Comparison of ENCODE assay signal across 8 cellular contexts in the genomic region with DNA sequence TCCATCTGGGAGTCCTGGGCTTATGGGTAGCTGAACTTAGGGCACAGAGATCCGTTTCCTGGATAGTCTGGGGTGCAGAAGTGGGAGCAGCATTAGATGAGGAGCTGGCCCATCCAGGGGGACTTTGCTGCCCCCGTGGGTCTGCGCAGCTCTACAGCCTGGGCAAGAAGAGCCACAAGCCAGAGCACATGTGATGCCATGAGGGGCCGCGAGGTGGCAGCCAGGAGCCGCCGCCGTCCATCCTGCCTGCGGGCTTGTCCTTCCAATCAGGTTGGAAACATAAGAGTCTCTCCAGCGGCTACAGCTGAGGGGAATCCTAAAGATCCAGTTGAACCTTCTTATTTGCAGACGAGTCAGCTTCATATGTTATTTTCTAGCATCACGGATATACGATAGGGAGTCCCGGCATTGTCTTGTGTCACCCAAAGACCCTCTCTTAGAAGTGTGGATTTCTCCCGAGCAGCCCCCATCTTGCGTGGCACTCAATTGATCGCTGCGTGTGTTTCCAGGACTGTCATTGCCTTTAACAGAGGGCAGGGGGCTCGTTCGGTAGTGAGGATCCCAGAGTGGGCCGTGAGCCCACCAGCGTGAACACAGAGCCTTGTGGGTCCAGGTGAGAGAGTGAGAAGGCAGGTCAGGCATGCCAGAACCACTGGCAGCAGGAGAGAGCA. TPM values are rescaled to one million over a fixed set of nuclear protein-coding genes. Genes with fewer than 3 reads are reported as not detected.
DNase-seq lines count a peak whose midpoint lies in the region; ATAC-seq and TF ChIP-seq lines count a peak whose summit lies in the region.

No MANE protein-coding gene starts in this region.

- no peak overlapping the region for H3K9ac ChIP-seq in OCI-LY1 (ENCODE audit: low read length)

- POLR2A ChIA-PET in CD4-positive, alpha-beta T cell (lab: Charles Lee), result no interaction called here

- H3K36me3 ChIP-seq in OCI-LY1 (ENCODE audit: insufficient read depth, low read length) (no peaks in the 10 kb centered on the region), esophagus squamous epithelium (peaks cover 0 to 9% (median 0%) of the 10 kb centered on the region in 3 donors), stomach (peaks cover 0 to 11% (median 0%) of the 10 kb centered on the region in 4 donors)

- no peaks in the 10 kb centered on the region for H3K9me3 ChIP-seq in CD4-positive, alpha-beta T cell (ENCODE audit: control insufficient read depth, low read length)
- H3K9me3 ChIP-seq in OCI-LY1 (ENCODE audit: low read length) (no peaks in the 10 kb centered on the region), esophagus squamous epithelium (no peaks in the 10 kb centered on the region), stomach (no peaks in the 10 kb centered on the region)

- H3F3A ChIP-seq in OCI-LY1 (ENCODE audit: insufficient read depth, low read length), result no peaks in the 10 kb centered on the region

- intact Hi-C loops in CD4-positive, alpha-beta T cell (cut with DNase I, micrococcal nuclease), result loop anchor here (1.0 to 2.0 kb wide), 3 partner anchors 37 to 347 kb away; no protein-coding TSS in a partner anchor
- intact Hi-C loops in esophagus squamous epithelium (cut with DNase I), result no loop called here
- intact Hi-C loops in stomach (cut with DNase I; ENCODE audit: low total_unique reads), result no loop called here

- no peak overlapping the region for H3K4me2 ChIP-seq in OCI-LY1 (ENCODE audit: low read length)

- H3K27ac Mint-ChIP-seq in CD4-positive, alpha-beta T cell, result no peak overlapping the region
- H3K27ac Mint-ChIP-seq in natural killer cell treated with Interleukin-12 subunit alpha and Interleukin-12 subunit beta and Interleukin-15 and Interleukin-18, amount 100 ng/mL, for 72 hours, result no peak overlapping the region

- peak; percentile 80 for TF ChIP-seq CTCF in CD4-positive, alpha-beta T cell (IDR thresholded peaks at IDR 0.05)
- peak; percentile 86 for TF ChIP-seq CTCF in OCI-LY1 (IDR thresholded peaks at IDR 0.05; ENCODE audit: low read length)
- peak; percentile 68 to 92 (median 88) for TF ChIP-seq CTCF in esophagus squamous epithelium (IDR thresholded peaks at IDR 0.05)
- peak in 5 of 7 experiments; percentile 74 to 94 (median 92) for TF ChIP-seq CTCF in stomach (IDR thresholded peaks at IDR 0.05)

- H3K4me1 ChIP-seq in OCI-LY1 (ENCODE audit: insufficient read depth, low read length, severe bottlenecking) (no peaks in the 10 kb centered on the region), esophagus squamous epithelium (peaks cover 0 to 39% (median 3%) of the 10 kb centered on the region in 3 donors), stomach (peaks cover 0 to 23% (median 19%) of the 10 kb centered on the region in 4 donors)

- H4K20me1 ChIP-seq in OCI-LY1 (ENCODE audit: insufficient read depth, low read length), result no peaks in the 10 kb centered on the region

- H3K27me3 ChIP-seq in CD4-positive, alpha-beta T cell (ENCODE audit: control insufficient read depth, insufficient read depth, low read length), result no peaks in the 10 kb centered on the region
- H3K27me3 ChIP-seq in OCI-LY1 (ENCODE audit: insufficient read depth, low read length) (no peaks in the 10 kb centered on the region), esophagus squamous epithelium (peaks cover 0 to 36% (median 0%) of the 10 kb centered on the region in 4 donors), stomach (peaks cover 0 to 28% (median 0%) of the 10 kb centered on the region in 3 donors)

- peak; percentile 90 for ATAC-seq in CD4-positive, alpha-beta T cell (ENCODE audit: poor library complexity)
- ATAC-seq in natural killer cell treated with Interleukin-12 subunit alpha and Interleukin-12 subunit beta and Interleukin-15 and Interleukin-18, amount 100 ng/mL, for 72 hours, result peak; percentile 67 to 74
- ATAC-seq in HG03521 (IDR thresholded peaks at IDR 0.05; ENCODE audit: unreplicated experiment), result no peak

- H3K4me3 ChIP-seq in OCI-LY1 (ENCODE audit: low read depth, low read length, poor library complexity, severe bottlenecking) (no peak overlapping the region), esophagus squamous epithelium (no peak overlapping the region), stomach (no peak overlapping the region)

- no peak overlapping the region for H2AFZ ChIP-seq in OCI-LY1 (ENCODE audit: low read length)

- TF ChIP-seq POLR2A in esophagus squamous epithelium (IDR thresholded peaks at IDR 0.05) (no peak), stomach (IDR thresholded peaks at IDR 0.05) (no peak)

- H3K4me1 Mint-ChIP-seq in CD4-positive, alpha-beta T cell (ENCODE audit: low read depth), result no peaks in the 10 kb centered on the region
- H3K4me1 Mint-ChIP-seq in natural killer cell treated with Interleukin-12 subunit alpha and Interleukin-12 subunit beta and Interleukin-15 and Interleukin-18, amount 100 ng/mL, for 72 hours (ENCODE audit: low read depth in 2 of 2), result peaks cover 3 to 7% of the 10 kb centered on the region in 2 donors

- no peak overlapping the region for H3K4me3 Mint-ChIP-seq in CD4-positive, alpha-beta T cell
- H3K4me3 Mint-ChIP-seq in natural killer cell treated with Interleukin-12 subunit alpha and Interleukin-12 subunit beta and Interleukin-15 and Interleukin-18, amount 100 ng/mL, for 72 hours, result no peak overlapping the region

- H3K27ac ChIP-seq in CD4-positive, alpha-beta T cell (ENCODE audit: low read depth, low read length), result no peak overlapping the region
- H3K27ac ChIP-seq in OCI-LY1 (ENCODE audit: low read depth, low read length, poor library complexity, severe bottlenecking) (no peak overlapping the region), esophagus squamous epithelium (peak overlapping the region in 3 of 4 donors; percentile 26 to 51 (median 40)), stomach (peak overlapping the region in 4 of 5 donors; percentile 34 to 62 (median 36))

- H3K9me2 ChIP-seq in OCI-LY1 (ENCODE audit: low read depth, low read length), result no peaks in the 10 kb centered on the region

- 4 to 25% methylated on average over 7 to 20 of the region's 22 CpGs for WGBS in esophagus squamous epithelium, 2 donors
- 26 to 45% (median 29%) methylated on average over 16 to 22 of the region's 22 CpGs for WGBS in stomach, 5 donors

- H3K9me3 Mint-ChIP-seq in CD4-positive, alpha-beta T cell, result no peaks in the 10 kb centered on the region
- H3K9me3 Mint-ChIP-seq in natural killer cell treated with Interleukin-12 subunit alpha and Interleukin-12 subunit beta and Interleukin-15 and Interleukin-18, amount 100 ng/mL, for 72 hours, result no peaks in the 10 kb centered on the region

- CTCF ChIA-PET in CD4-positive, alpha-beta T cell (lab: Charles Lee), result interaction anchor here (0.9 to 1.0 kb wide), 2 partner anchors 10 to 19 kb away, joined by 3 read pairs; no protein-coding TSS in a partner anchor

- H3K36me3 Mint-ChIP-seq in CD4-positive, alpha-beta T cell (ENCODE audit: low read depth), result no peaks in the 10 kb centered on the region
- no peaks in the 10 kb centered on the region for H3K36me3 Mint-ChIP-seq in natural killer cell treated with Interleukin-12 subunit alpha and Interleukin-12 subunit beta and Interleukin-15 and Interleukin-18, amount 100 ng/mL, for 72 hours

- peaks cover 14% of the 10 kb centered on the region for H3K27me3 Mint-ChIP-seq in CD4-positive, alpha-beta T cell
- H3K27me3 Mint-ChIP-seq in natural killer cell treated with Interleukin-12 subunit alpha and Interleukin-12 subunit beta and Interleukin-15 and Interleukin-18, amount 100 ng/mL, for 72 hours, result peaks cover 8 to 9% of the 10 kb centered on the region in 2 donors

- peak; percentile 31 to 72 (median 53) for DNase-seq in CD4-positive, alpha-beta T cell
- peak; percentile 63 for DNase-seq in HPDE6-E6E7 (ENCODE audit: extremely low spot score)
- DNase-seq in activated T-cell treated with anti-CD3 and anti-CD28 coated beads, Interleukin-2, amount 50 U/mL, for 1 hour, result peak; percentile 72
- no peak for DNase-seq in esophagus squamous epithelium (lab: John Stamatoyannopoulos, UW)
- DNase-seq in natural killer cell treated with Interleukin-12 subunit alpha and Interleukin-12 subunit beta and Interleukin-15 and Interleukin-18, amount 100 ng/mL, for 72 hours (ENCODE audit: low spot score), result peak; percentile 61
- DNase-seq in stomach, result peak; percentile 82

- no peaks in the 10 kb centered on the region for H3K79me2 ChIP-seq in OCI-LY1 (ENCODE audit: insufficient read depth, low read length)

- TF ChIP-seq EP300 in stomach (IDR thresholded peaks at IDR 0.05), result no peak

RNA-seq across cellular contexts. Expression of gene C1QTNF1, which starts 22.0 kb away (rescaled TPM):
- total RNA-seq in CD4-positive, alpha-beta T cell, result not detected
- total RNA-seq in esophagus squamous epithelium (10 to 100 TPM in 2 of 4 donors, 1 to 10 TPM in 2; 2.7 to 20.4 (median 6.8) TPM), stomach (10 to 100 TPM in 3 of 5 donors, 1 to 10 TPM in 2; 6.4 to 20.3 (median 10.1) TPM)
- total RNA-seq in natural killer cell treated with Interleukin-12 subunit alpha and Interleukin-12 subunit beta and Interleukin-15 and Interleukin-18, amount 100 ng/mL, for 72 hours, result not detected
- polyA plus RNA-seq in stomach, result 10 to 100 TPM in 2 of 3 donors, 1 to 10 TPM in 1; 2.9 to 18.2 (median 15.3) TPM

RNA-seq across cellular contexts. Expression of gene ENGASE, which starts 28.7 kb away (rescaled TPM):
- 10 to 100 TPM; 49.8 to 50.9 TPM for total RNA-seq in CD4-positive, alpha-beta T cell
- total RNA-seq in esophagus squamous epithelium, result 10 to 100 TPM in 2 of 4 donors, 1 to 10 TPM in 2; 6.0 to 32.2 (median 9.5) TPM
- 10 to 100 TPM; 37.2 to 54.2 TPM for total RNA-seq in natural killer cell treated with Interleukin-12 subunit alpha and Interleukin-12 subunit beta and Interleukin-15 and Interleukin-18, amount 100 ng/mL, for 72 hours
- total RNA-seq in stomach, result 100 to 1,000 TPM in 1 of 5 donors, 10 to 100 TPM in 4; 33.8 to 505 (median 65.9) TPM
- 10 to 100 TPM in 2 of 3 donors, 1 to 10 TPM in 1; 6.6 to 23.8 (median 20.1) TPM for polyA plus RNA-seq in stomach

RNA-seq across cellular contexts. Expression of gene CANT1, which starts 36.4 kb away (rescaled TPM):
- total RNA-seq in CD4-positive, alpha-beta T cell, result 10 to 100 TPM; 28.3 to 30.0 TPM
- total RNA-seq in esophagus squamous epithelium (10 to 100 TPM; 36.2 to 58.8 (median 38.3) TPM), stomach (100 to 1,000 TPM in 1 of 5 donors, 10 to 100 TPM in 4; 31.2 to 151 (median 70.1) TPM)
- total RNA-seq in natural killer cell treated with Interleukin-12 subunit alpha and Interleukin-12 subunit beta and Interleukin-15 and Interleukin-18, amount 100 ng/mL, for 72 hours, result 10 to 100 TPM; 65.7 to 72.3 TPM
- 10 to 100 TPM; 16.6 to 20.9 (median 18.1) TPM for polyA plus RNA-seq in stomach

Comparison
In these comparisons a context has a peak if more than half of its experiments do, and no peak if none do; other contexts are left out.
1. H3K27ac ChIP-seq: peak in esophagus squamous epithelium (3 of 4) and stomach (4 of 5); none in CD4-positive, alpha-beta T cell (single experiment) and OCI-LY1 (single experiment).
2. intact Hi-C loops: an anchor here in CD4-positive, alpha-beta T cell (1.0 to 2.0 kb wide); none called in esophagus squamous epithelium and stomach.
3. Peak in every context shown above with its lines, with median percentiles within 50 percentile points of each other: CTCF ChIP-seq.